1 cellular context compared by ENCODE assay signal in genomic region chr11:45900916-45901617, GRCh38.
TF ChIP-seq lines count a peak whose summit lies in the region.

No MANE protein-coding gene starts in this region.

TF ChIP-seq in WTC11, 78 proteins besides CTCF, POLR2A, EP300 and RAD21 (continued from another document):
- TF ChIP-seq ATF3 (CRISPR knock-in tag; conservative IDR thresholded peaks at IDR 0.05), result no peak
